Comparison of ENCODE assay signal across 26 cellular contexts in genomic region chr12:94284046-94284445, GRCh38.
"Had no signal": no experiment of that assay in that cellular context is flagged by ENCODE, and none has a peak within 500 bp of the region (broad histone marks: within the 10 kb centered on the region; RNA-seq: fewer than 3 reads in every experiment).

No MANE protein-coding gene starts in this region.

- H3K4me3 Mint-ChIP-seq: activated B cell treated with CpG ODN at 0.5 μM for 24 hours; activated naive CD4-positive, alpha-beta T cell treated with anti-CD3 and anti-CD28 coated beads, Interleukin-2, amount 50 U/mL, for 24 hours; activated T-cell treated with anti-CD3 and anti-CD28 coated beads, Interleukin-2, amount 50 U/mL, for 24 hours had no signal

- H3K27ac ChIP-seq: breast epithelium, SJSA1 had no signal

- DNase-seq: activated B cell treated with CpG ODN at 0.5 μM for 24 hours; activated CD4-positive, alpha-beta memory T cell treated with anti-CD3 and anti-CD28 coated beads, Interleukin-2, amount 10 ng/mL, durations not matched to agents 7 days and 5 days; activated CD4-positive, alpha-beta T cell treated with anti-CD3 and anti-CD28 coated beads for 1 hour; activated CD4-positive, alpha-beta T cell treated with anti-CD3 and anti-CD28 coated beads, Interleukin-2, amount 10 ng/mL, durations not matched to agents 24 days and 14 days; activated effector memory CD4-positive, alpha-beta T cell treated with Interleukin-2 at 50 U/mL for 16 hours; activated naive CD4-positive, alpha-beta T cell; activated T-cell treated with anti-CD3 and anti-CD28 coated beads, Interleukin-2, amount 50 U/mL, for 24 hours; aorta; Kasumi-1; KBM-7; NCI-H1048; NCI-H146; NCI-H187 treated with DMSO at 0.1 percent for 48 hours; NCI-H2081 treated with DMSO at 0.1 percent for 48 hours; NCI-H446; NCI-H524; Peyer's patch; SHP77; SW 1271; T-helper 9 cell had no signal

- H3K4me3 ChIP-seq: breast epithelium, Peyer's patch, SJSA1 had no signal

- H3K27me3 ChIP-seq: breast epithelium, Peyer's patch, SJSA1 had no signal

- H3K9me3 ChIP-seq: breast epithelium, Peyer's patch, SJSA1 had no signal

- H3K27me3 Mint-ChIP-seq: activated B cell treated with CpG ODN at 0.5 μM for 24 hours; activated CD4-positive, alpha-beta memory T cell treated with anti-CD3 and anti-CD28 coated beads, Interleukin-2, amount 10 ng/mL, durations not matched to agents 7 days and 5 days; activated CD4-positive, alpha-beta T cell treated with anti-CD3 and anti-CD28 coated beads, Interleukin-2, amount 10 ng/mL, durations not matched to agents 24 days and 14 days; activated naive CD4-positive, alpha-beta T cell treated with anti-CD3 and anti-CD28 coated beads, Interleukin-2, amount 50 U/mL, for 24 hours; activated T-cell treated with anti-CD3 and anti-CD28 coated beads, Interleukin-2, amount 50 U/mL, for 24 hours had no signal

- H3K27ac Mint-ChIP-seq: activated CD4-positive, alpha-beta T cell treated with anti-CD3 and anti-CD28 coated beads, Interleukin-2, amount 10 ng/mL, durations not matched to agents 24 days and 14 days; activated T-helper 1 cell treated with anti-CD3 and anti-CD28 coated beads, Interleukin-12 subunit alpha, Interleukin-12 subunit beta, Interleukin-2, Interleukin-4 antibody, amounts not matched to agents 30 ng/mL and 10 ng/mL and 1 ng/mL, durations not matched to agents 14 hours and 24 hours and 36 hours had no signal

- H3K9me3 Mint-ChIP-seq: activated B cell treated with CpG ODN at 0.5 μM for 24 hours; activated CD4-positive, alpha-beta memory T cell treated with anti-CD3 and anti-CD28 coated beads, Interleukin-2, amount 10 ng/mL, durations not matched to agents 7 days and 5 days; activated CD4-positive, alpha-beta T cell treated with anti-CD3 and anti-CD28 coated beads, Interleukin-2, amount 10 ng/mL, durations not matched to agents 24 days and 14 days; activated naive CD4-positive, alpha-beta T cell treated with anti-CD3 and anti-CD28 coated beads, Interleukin-2, amount 50 U/mL, for 24 hours; activated T-cell treated with anti-CD3 and anti-CD28 coated beads, Interleukin-2, amount 50 U/mL, for 24 hours; activated T-helper 1 cell treated with anti-CD3 and anti-CD28 coated beads, Interleukin-12 subunit alpha, Interleukin-12 subunit beta, Interleukin-2, Interleukin-4 antibody, amounts not matched to agents 30 ng/mL and 10 ng/mL and 1 ng/mL, durations not matched to agents 14 hours and 24 hours and 36 hours; T-helper 1 cell treated with Interleukin-12 subunit alpha and Interleukin-12 subunit beta and Interleukin-4 antibody, amounts not matched to agents 30 μg/mL and 1 μg/mL, for 36 hours had no signal

- H3K36me3 ChIP-seq: breast epithelium, Peyer's patch, SJSA1 had no signal

- H3K4me1 ChIP-seq: breast epithelium had no signal

- ATAC-seq: SK-N-SH treated with all-trans-retinoic acid at 6 μM for 48 hours had no signal
